ENCODE assay signal across 7 cellular contexts in genomic region chr5:149960272-149961185, GRCh38. TPM values are rescaled to one million over a fixed set of nuclear protein-coding genes. Genes with fewer than 3 reads are reported as not detected.
DNase-seq lines count a peak whose midpoint lies in the region; ATAC-seq and TF ChIP-seq lines count a peak whose summit lies in the region.

Gene SLC26A2, plus strand, starts transcription at chr5:149960758. Its CDS starts 16,895 bp downstream, at chr5:149977653.

- peak within 1 kb of the TSS; percentile 96 for H3K27ac ChIP-seq in hepatocyte

- WGBS in hepatocyte (ENCODE audit: low lambda C conversion rate, missing lambda C conversion rate): under 1% methylated on average over 83 of the region's 84 CpGs

- peak; percentile 97 for DNase-seq in NCI-H2029 (lab: John Stamatoyannopoulos, UW)
- peak; percentile 89 for DNase-seq in T-helper 9 cell
- peak; percentile 99 for DNase-seq in astrocyte of the hippocampus (ENCODE audit: low read depth, low spot score)
- peak; percentile 98 for DNase-seq in hepatocyte (ENCODE audit: low spot score)
- peak; percentile 98 for DNase-seq in retina

- ATAC-seq in GM18505 (IDR thresholded peaks at IDR 0.05; ENCODE audit: unreplicated experiment) (peak; percentile 98), HG02973 (IDR thresholded peaks at IDR 0.05; ENCODE audit: unreplicated experiment) (peak; percentile 99)

- peaks cover 10% of the 10 kb centered on the region for H3K4me1 ChIP-seq in hepatocyte (ENCODE audit: insufficient read depth)

- H3K4me2 ChIP-seq in hepatocyte: peak within 1 kb of the TSS; percentile 92

- peaks cover 44% of the 10 kb centered on the region for H3K79me2 ChIP-seq in hepatocyte

- H3K9me3 ChIP-seq in hepatocyte (ENCODE audit: low read depth): no peaks in the 10 kb centered on the region

- peaks cover under 1% of the 10 kb centered on the region for H4K20me1 ChIP-seq in hepatocyte (ENCODE audit: insufficient read depth, poor library complexity, severe bottlenecking)

- TF ChIP-seq CTCF in hepatocyte (IDR thresholded peaks at IDR 0.05; ENCODE audit: poor library complexity): no peak

- peak within 1 kb of the TSS; percentile 48 for H3K4me3 ChIP-seq in hepatocyte

- peak; percentile 97 for TF ChIP-seq POLR2A in GM18505 (IDR thresholded peaks at IDR 0.05; ENCODE audit: borderline replicate concordance, extremely low read depth, insufficient read depth, insufficient read length)

- peak within 1 kb of the TSS; percentile 22 for H2AFZ ChIP-seq in hepatocyte

- no peaks in the 10 kb centered on the region for H3K9me2 ChIP-seq in hepatocyte (replicated peaks; ENCODE audit: insufficient read depth)

- no peaks in the 10 kb centered on the region for H3K36me3 ChIP-seq in hepatocyte (replicated peaks; ENCODE audit: insufficient read depth, low read depth)

- no peaks in the 10 kb centered on the region for H3K27me3 ChIP-seq in hepatocyte

RNA-seq across cellular contexts. Expression of gene SLC26A2, which starts in this region (rescaled TPM):
- 160 TPM in 2 replicates for total RNA-seq in hepatocyte
- polyA plus RNA-seq in hepatocyte: 33.7 and 45.7 TPM in 2 replicates

Comparison
In these comparisons a context has a peak if more than half of its experiments do, and no peak if none do; other contexts are left out.
1. Peak in every context shown above with its lines: DNase-seq, ATAC-seq, H3K4me3 ChIP-seq and H3K27ac ChIP-seq.